In genomic region chr21:44874497-44875331, GRCh38 we compare ENCODE assay signal across 8 cellular contexts. TPM values are rescaled to one million over a fixed set of nuclear protein-coding genes. Genes with fewer than 3 reads are reported as not detected.
DNase-seq lines count a peak whose midpoint lies in the region; ATAC-seq and TF ChIP-seq lines count a peak whose summit lies in the region.

No MANE protein-coding gene starts in this region.

- H3K4me3 ChIP-seq in gastroesophageal sphincter: peak overlapping the region; percentile 74 to 100
- H3K4me3 ChIP-seq in neuron (ENCODE audit: low read length): peak overlapping the region; percentile 88

- peak overlapping the region; percentile 94 to 98 (median 96) for H3K27ac ChIP-seq in gastroesophageal sphincter

- H3K27me3 ChIP-seq in gastroesophageal sphincter (no peaks in the 10 kb centered on the region), neuron (ENCODE audit: insufficient read depth, low read length) (no peaks in the 10 kb centered on the region)

- H3K36me3 ChIP-seq in gastroesophageal sphincter (no peaks in the 10 kb centered on the region), neuron (ENCODE audit: insufficient read depth, low read length) (no peaks in the 10 kb centered on the region)

- TF ChIP-seq EP300 in gastroesophageal sphincter (IDR thresholded peaks at IDR 0.05): no peak

- DNase-seq in NCI-H1417 (lab: John Stamatoyannopoulos, UW) (peak in 2 of 3 experiments; percentile 73 to 76), NCI-H1417 treated with DMSO at 0.1 percent for 48 hours (lab: John Stamatoyannopoulos, UW) (no peak), Kasumi-1 (lab: John Stamatoyannopoulos, UW) (peak; percentile 51 to 53), DMS 273 (lab: John Stamatoyannopoulos, UW; ENCODE audit: unreplicated experiment) (no peak)
- DNase-seq in activated T-cell treated with anti-CD3 and anti-CD28 coated beads, Interleukin-2, amount 50 U/mL, for 48 hours: peak; percentile 64 to 65

- peak overlapping the region; percentile 55 for H2AFZ ChIP-seq in neuron (ENCODE audit: low read depth, low read length)

- H3K4me1 ChIP-seq in gastroesophageal sphincter: peaks cover 0 to 56% (median 31%) of the 10 kb centered on the region in 3 donors
- peaks cover 25% of the 10 kb centered on the region for H3K4me1 ChIP-seq in neuron (ENCODE audit: insufficient read depth, low read length)

- WGBS in gastroesophageal sphincter (ENCODE audit: low coverage in 1 of 2), 2 donors: 12 to 26% methylated on average over 3 to 23 of the region's 49 CpGs

- H3K9me3 ChIP-seq in gastroesophageal sphincter: no peaks in the 10 kb centered on the region
- no peaks in the 10 kb centered on the region for H3K9me3 ChIP-seq in neuron (ENCODE audit: low read length)

- ATAC-seq in gastroesophageal sphincter (peak; percentile 23), GM18519 (IDR thresholded peaks at IDR 0.05; ENCODE audit: low FRiP score, unreplicated experiment) (no peak)

- TF ChIP-seq POLR2A in gastroesophageal sphincter (IDR thresholded peaks at IDR 0.05): peak in 1 of 2 donors; percentile 35

- TF ChIP-seq CTCF in gastroesophageal sphincter (IDR thresholded peaks at IDR 0.05): no peak

RNA-seq across cellular contexts. Expression of gene PTTG1IP, which starts 1.2 kb away (rescaled TPM):
- total RNA-seq in gastroesophageal sphincter: 100 to 1,000 TPM; 217 to 419 (median 313) TPM

RNA-seq across cellular contexts. Expression of gene ITGB2, which starts 46.0 kb away (rescaled TPM):
- 100 to 1,000 TPM in 1 of 4 donors, 10 to 100 TPM in 3; 10.4 to 112 (median 41.4) TPM for total RNA-seq in gastroesophageal sphincter

RNA-seq across cellular contexts. Expression of gene SUMO3, which starts 56.9 kb away (rescaled TPM):
- total RNA-seq in gastroesophageal sphincter: 10 to 100 TPM; 41.7 to 56.2 (median 53.7) TPM

Comparison
In these comparisons a context has a peak if more than half of its experiments do, and no peak if none do; other contexts are left out.
1. DNase-seq: peak in NCI-H1417 (2 of 3), Kasumi-1 (2 of 2) and activated T-cell treated with anti-CD3 and anti-CD28 coated beads, Interleukin-2, amount 50 U/mL, for 48 hours (2 of 2); none in NCI-H1417 treated with DMSO at 0.1 percent for 48 hours (single experiment) and DMS 273 (single experiment).